2 cellular contexts compared by ENCODE assay signal in the genomic region with DNA sequence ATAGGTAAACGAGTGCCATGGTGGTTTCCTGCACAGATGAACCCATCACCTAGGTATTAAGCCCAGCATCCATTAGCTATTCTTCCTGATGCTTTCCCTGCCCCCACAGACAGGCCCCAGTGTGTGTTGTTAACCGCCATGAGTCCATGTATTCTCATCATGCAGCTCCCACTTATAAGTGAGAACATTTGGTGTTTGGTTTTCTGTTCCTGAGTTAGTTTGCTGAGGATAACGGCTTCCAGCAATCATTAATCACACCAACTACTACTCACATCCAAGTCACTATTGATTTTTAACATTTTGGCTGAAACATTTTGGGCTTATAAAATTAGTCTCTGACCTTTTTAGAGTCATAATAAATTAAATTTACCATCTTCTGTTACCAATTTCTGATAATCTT.
TF ChIP-seq lines count a peak whose summit lies in the region.

No MANE protein-coding gene starts in this region.

TF ChIP-seq in liver, 16 proteins besides CTCF, POLR2A, EP300 and RAD21 (continued from another document):
- peak; percentile 23 to 39 for TF ChIP-seq HNF4A (conservative IDR thresholded peaks at IDR 0.05)
- peak; percentile 52 for TF ChIP-seq TAF1 (conservative IDR thresholded peaks at IDR 0.05)
- TF ChIP-seq, protein P1, sequence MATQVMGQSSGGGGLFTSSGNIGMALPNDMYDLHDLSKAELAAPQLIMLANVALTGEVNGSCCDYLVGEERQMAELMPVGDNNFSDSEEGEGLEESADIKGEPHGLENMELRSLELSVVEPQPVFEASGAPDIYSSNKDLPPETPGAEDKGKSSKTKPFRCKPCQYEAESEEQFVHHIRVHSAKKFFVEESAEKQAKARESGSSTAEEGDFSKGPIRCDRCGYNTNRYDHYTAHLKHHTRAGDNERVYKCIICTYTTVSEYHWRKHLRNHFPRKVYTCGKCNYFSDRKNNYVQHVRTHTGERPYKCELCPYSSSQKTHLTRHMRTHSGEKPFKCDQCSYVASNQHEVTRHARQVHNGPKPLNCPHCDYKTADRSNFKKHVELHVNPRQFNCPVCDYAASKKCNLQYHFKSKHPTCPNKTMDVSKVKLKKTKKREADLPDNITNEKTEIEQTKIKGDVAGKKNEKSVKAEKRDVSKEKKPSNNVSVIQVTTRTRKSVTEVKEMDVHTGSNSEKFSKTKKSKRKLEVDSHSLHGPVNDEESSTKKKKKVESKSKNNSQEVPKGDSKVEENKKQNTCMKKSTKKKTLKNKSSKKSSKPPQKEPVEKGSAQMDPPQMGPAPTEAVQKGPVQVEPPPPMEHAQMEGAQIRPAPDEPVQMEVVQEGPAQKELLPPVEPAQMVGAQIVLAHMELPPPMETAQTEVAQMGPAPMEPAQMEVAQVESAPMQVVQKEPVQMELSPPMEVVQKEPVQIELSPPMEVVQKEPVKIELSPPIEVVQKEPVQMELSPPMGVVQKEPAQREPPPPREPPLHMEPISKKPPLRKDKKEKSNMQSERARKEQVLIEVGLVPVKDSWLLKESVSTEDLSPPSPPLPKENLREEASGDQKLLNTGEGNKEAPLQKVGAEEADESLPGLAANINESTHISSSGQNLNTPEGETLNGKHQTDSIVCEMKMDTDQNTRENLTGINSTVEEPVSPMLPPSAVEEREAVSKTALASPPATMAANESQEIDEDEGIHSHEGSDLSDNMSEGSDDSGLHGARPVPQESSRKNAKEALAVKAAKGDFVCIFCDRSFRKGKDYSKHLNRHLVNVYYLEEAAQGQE (IDR thresholded peaks at IDR 0.05) = no peak
- TF ChIP-seq FOXA2 (IDR thresholded peaks at IDR 0.05) = no peak
- TF ChIP-seq NR2F2 (IDR thresholded peaks at IDR 0.05) = no peak

TF ChIP-seq in HepG2, 621 proteins besides CTCF, POLR2A, EP300 and RAD21 (continued from another document):
- TF ChIP-seq, protein P2, sequence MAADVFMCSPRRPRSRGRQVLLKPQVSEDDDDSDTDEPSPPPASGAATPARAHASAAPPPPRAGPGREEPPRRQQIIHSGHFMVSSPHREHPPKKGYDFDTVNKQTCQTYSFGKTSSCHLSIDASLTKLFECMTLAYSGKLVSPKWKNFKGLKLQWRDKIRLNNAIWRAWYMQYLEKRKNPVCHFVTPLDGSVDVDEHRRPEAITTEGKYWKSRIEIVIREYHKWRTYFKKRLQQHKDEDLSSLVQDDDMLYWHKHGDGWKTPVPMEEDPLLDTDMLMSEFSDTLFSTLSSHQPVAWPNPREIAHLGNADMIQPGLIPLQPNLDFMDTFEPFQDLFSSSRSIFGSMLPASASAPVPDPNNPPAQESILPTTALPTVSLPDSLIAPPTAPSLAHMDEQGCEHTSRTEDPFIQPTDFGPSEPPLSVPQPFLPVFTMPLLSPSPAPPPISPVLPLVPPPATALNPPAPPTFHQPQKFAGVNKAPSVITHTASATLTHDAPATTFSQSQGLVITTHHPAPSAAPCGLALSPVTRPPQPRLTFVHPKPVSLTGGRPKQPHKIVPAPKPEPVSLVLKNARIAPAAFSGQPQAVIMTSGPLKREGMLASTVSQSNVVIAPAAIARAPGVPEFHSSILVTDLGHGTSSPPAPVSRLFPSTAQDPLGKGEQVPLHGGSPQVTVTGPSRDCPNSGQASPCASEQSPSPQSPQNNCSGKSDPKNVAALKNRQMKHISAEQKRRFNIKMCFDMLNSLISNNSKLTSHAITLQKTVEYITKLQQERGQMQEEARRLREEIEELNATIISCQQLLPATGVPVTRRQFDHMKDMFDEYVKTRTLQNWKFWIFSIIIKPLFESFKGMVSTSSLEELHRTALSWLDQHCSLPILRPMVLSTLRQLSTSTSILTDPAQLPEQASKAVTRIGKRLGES (CRISPR knock-in tag; IDR thresholded peaks at IDR 0.05; ENCODE audit: borderline replicate concordance) = no peak
- TF ChIP-seq HNRNPUL1 (IDR thresholded peaks at IDR 0.05; ENCODE audit: low read depth, low read length) (no peak), ATRX (CRISPR knock-in tag; IDR thresholded peaks at IDR 0.05; ENCODE audit: borderline replicate concordance) (no peak), NFYC (CRISPR knock-in tag; IDR thresholded peaks at IDR 0.05) (no peak)
- TF ChIP-seq, protein P3, sequence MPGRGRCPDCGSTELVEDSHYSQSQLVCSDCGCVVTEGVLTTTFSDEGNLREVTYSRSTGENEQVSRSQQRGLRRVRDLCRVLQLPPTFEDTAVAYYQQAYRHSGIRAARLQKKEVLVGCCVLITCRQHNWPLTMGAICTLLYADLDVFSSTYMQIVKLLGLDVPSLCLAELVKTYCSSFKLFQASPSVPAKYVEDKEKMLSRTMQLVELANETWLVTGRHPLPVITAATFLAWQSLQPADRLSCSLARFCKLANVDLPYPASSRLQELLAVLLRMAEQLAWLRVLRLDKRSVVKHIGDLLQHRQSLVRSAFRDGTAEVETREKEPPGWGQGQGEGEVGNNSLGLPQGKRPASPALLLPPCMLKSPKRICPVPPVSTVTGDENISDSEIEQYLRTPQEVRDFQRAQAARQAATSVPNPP (CRISPR knock-in tag; IDR thresholded peaks at IDR 0.05) = no peak
TF ChIP-seq in HepG2: peak in this region for 0.
